In the genomic region with DNA sequence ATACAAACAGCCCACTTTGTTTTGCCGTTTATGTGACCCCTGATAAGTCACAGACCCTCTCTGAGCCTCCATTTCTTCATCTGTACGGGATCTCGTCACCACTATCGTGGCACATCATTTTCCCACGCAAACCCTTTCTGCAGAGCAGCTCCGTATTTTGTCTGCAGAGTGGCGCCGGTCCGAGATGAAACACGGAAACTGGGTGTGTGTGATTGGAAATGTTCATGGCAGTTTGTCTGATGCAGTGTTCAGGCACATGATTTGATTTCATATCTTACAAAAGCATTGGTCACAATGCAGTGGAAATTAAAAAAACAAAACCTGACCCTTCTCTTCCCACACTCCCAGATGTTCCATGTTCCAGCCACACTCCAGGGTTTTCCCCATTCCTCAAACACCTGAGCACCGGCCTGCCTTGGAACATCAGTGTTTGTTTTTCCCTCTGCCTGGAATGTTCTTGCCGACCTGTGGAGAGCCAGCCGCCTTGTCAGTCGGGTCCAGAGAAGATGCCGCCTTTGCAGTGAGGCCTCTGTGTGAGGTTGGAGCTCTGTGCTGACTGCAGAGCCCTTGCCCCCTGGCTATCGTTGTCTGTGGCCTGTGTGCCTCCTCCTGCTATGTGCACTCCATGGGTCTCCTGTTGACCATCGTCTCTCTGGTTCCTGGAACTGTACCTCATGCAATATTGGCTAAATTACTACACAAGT, we compare ENCODE assay signal across 15 cellular contexts. TPM values are rescaled to one million over a fixed set of nuclear protein-coding genes. Genes with fewer than 3 reads are reported as not detected.
DNase-seq lines count a peak whose midpoint lies in the region; ATAC-seq and TF ChIP-seq lines count a peak whose summit lies in the region.
"Had no signal": no experiment of that assay in that cellular context is flagged by ENCODE, and none has a peak within 500 bp of the region (broad histone marks: within the 10 kb centered on the region; RNA-seq: fewer than 3 reads in every experiment).

No MANE protein-coding gene starts in this region.

- no peak for TF ChIP-seq CTCF in neural progenitor cell (IDR thresholded peaks at IDR 0.05)
- no peak for TF ChIP-seq CTCF in uterus (IDR thresholded peaks at IDR 0.05)

- DNase-seq in cardiac septum (ENCODE audit: low spot score) (peak; percentile 20), left cardiac atrium (no peak), ecto neural progenitor cell (ENCODE audit: low spot score) (peak; percentile 45), neural progenitor cell (ENCODE audit: low spot score) (no peak), aorta (peak; percentile 28 to 55), uterus (no peak)
- DNase-seq: AML-193, NCI-H1105, NCI-H187, NCI-H69, PC-3 had no signal

- H3K27ac ChIP-seq in neural progenitor cell (no peak overlapping the region), aorta (ENCODE audit: low read depth in 1 of 2, low read length in 2 of 2) (no peak overlapping the region), uterus (no peak overlapping the region)
- H3K27ac ChIP-seq: KMS-11 had no signal

- H3F3A ChIP-seq in neural progenitor cell (ENCODE audit: low read depth), result no peaks in the 10 kb centered on the region

- H3K9me3 Mint-ChIP-seq in neural progenitor cell, result no peaks in the 10 kb centered on the region
- H3K9me3 Mint-ChIP-seq: GM23338 had no signal

- no peak overlapping the region for H3K9ac ChIP-seq in neural progenitor cell
- H3K9ac ChIP-seq: KMS-11 had no signal

- H3K4me1 ChIP-seq in neural progenitor cell (no peaks in the 10 kb centered on the region), aorta (ENCODE audit: control insufficient read depth in 1 of 2, insufficient read depth in 2 of 2, low read length in 2 of 2) (no peaks in the 10 kb centered on the region), uterus (no peaks in the 10 kb centered on the region)

- no peaks in the 10 kb centered on the region for H3K36me3 ChIP-seq in neural progenitor cell
- no peaks in the 10 kb centered on the region for H3K36me3 ChIP-seq in aorta (ENCODE audit: control insufficient read depth in 1 of 2, insufficient read depth in 2 of 2, low read length in 1 of 2)
- no peaks in the 10 kb centered on the region for H3K36me3 ChIP-seq in uterus

- H3K9me3 ChIP-seq in neural progenitor cell (ENCODE audit: low read depth), result no peaks in the 10 kb centered on the region
- no peaks in the 10 kb centered on the region for H3K9me3 ChIP-seq in aorta (ENCODE audit: control insufficient read depth, low read length)
- H3K9me3 ChIP-seq in uterus, result no peaks in the 10 kb centered on the region

- 85% methylated on average over 17 of the region's 17 CpGs for WGBS in aorta, 2 donors

- H3K4me3 ChIP-seq in neural progenitor cell, result no peak overlapping the region
- no peak overlapping the region for H3K4me3 ChIP-seq in aorta (ENCODE audit: low read length in 2 of 2)
- no peak overlapping the region for H3K4me3 ChIP-seq in uterus
- H3K4me3 ChIP-seq: GM23338 had no signal

- no peaks in the 10 kb centered on the region for H3K36me3 Mint-ChIP-seq in neural progenitor cell

- H3K4me3 Mint-ChIP-seq in neural progenitor cell, result no peak overlapping the region
- H3K4me3 Mint-ChIP-seq: GM23338 had no signal

- intact Hi-C loops in cardiac septum (cut with DNase I) (no loop called here), left cardiac atrium (cut with DNase I) (loop anchor here in 1 of 2 donors (10.0 kb wide), 1 partner anchor 62 kb away; no protein-coding TSS in a partner anchor), aorta (cut with DNase I) (no loop called here), uterus (cut with DNase I; ENCODE audit: low total_unique reads) (no loop called here)

- H3K4me2 ChIP-seq in neural progenitor cell, result no peak overlapping the region
- H3K4me2 ChIP-seq: GM23338, KMS-11 had no signal

- peaks cover 2% of the 10 kb centered on the region for H3K27me3 Mint-ChIP-seq in neural progenitor cell (ENCODE audit: insufficient read depth, low read depth)

- no peaks in the 10 kb centered on the region for H3K27me3 ChIP-seq in neural progenitor cell
- no peaks in the 10 kb centered on the region for H3K27me3 ChIP-seq in aorta (ENCODE audit: control insufficient read depth in 1 of 2, insufficient read depth in 2 of 2, low read length in 1 of 2)
- no peaks in the 10 kb centered on the region for H3K27me3 ChIP-seq in uterus

- no peaks in the 10 kb centered on the region for H3K79me2 ChIP-seq in neural progenitor cell (ENCODE audit: low read depth)

- no peak overlapping the region for H2AFZ ChIP-seq in neural progenitor cell (replicated peaks)
- H2AFZ ChIP-seq: GM23338 had no signal

- no peaks in the 10 kb centered on the region for H3K4me1 Mint-ChIP-seq in neural progenitor cell
- H3K4me1 Mint-ChIP-seq: GM23338 had no signal

- no peaks in the 10 kb centered on the region for H4K20me1 ChIP-seq in neural progenitor cell (ENCODE audit: low read depth)

- TF ChIP-seq POLR2A in uterus (IDR thresholded peaks at IDR 0.05), result no peak

- H3K27ac Mint-ChIP-seq in neural progenitor cell, result peak overlapping the region; percentile 21
- H3K27ac Mint-ChIP-seq: GM23338 had no signal

- ATAC-seq in left cardiac atrium (no peak), aorta (ENCODE audit: low FRiP score) (no peak), HG03565 (IDR thresholded peaks at IDR 0.05; ENCODE audit: unreplicated experiment) (no peak), HG03039 (IDR thresholded peaks at IDR 0.05; ENCODE audit: unreplicated experiment) (no peak)
- ATAC-seq: GM23338, PC-3 had no signal

RNA-seq across cellular contexts. Expression of a gene that starts 39.2 kb away (rescaled TPM):
- total RNA-seq in cardiac septum (7.5 TPM), left cardiac atrium (1 to 10 TPM; 5.4 to 8.2 TPM), neural progenitor cell (ENCODE audit: low replicate concordance) (4.1 and 9.0 TPM in 2 replicates), aorta (1 to 10 TPM; 1.2 to 2.2 TPM), uterus (1 to 10 TPM in 3 of 4 donors, under 1 TPM in 1; 0.26 to 7.8 (median 2.8) TPM)
- 1 to 10 TPM in 1 of 2 donors, not detected in 1; 1.6 TPM for polyA plus RNA-seq in aorta

Comparison
In these comparisons a context has a peak if more than half of its experiments do, and no peak if none do; other contexts are left out.
1. DNase-seq: peak in cardiac septum (single experiment), ecto neural progenitor cell (single experiment) and aorta (2 of 2); none in left cardiac atrium (single experiment), neural progenitor cell (single experiment) and uterus (0 of 2).